17 cellular contexts compared by ENCODE assay signal in genomic region chr10:24670964-24671670, GRCh38. TPM values are rescaled to one million over a fixed set of nuclear protein-coding genes. Genes with fewer than 3 reads are reported as not detected.
DNase-seq lines count a peak whose midpoint lies in the region; ATAC-seq, FAIRE-seq and TF ChIP-seq lines count a peak whose summit lies in the region.
"Had no signal": no experiment of that assay in that cellular context is flagged by ENCODE, and none has a peak within 500 bp of the region (broad histone marks: within the 10 kb centered on the region; RNA-seq: fewer than 3 reads in every experiment).

No MANE protein-coding gene starts in this region.

- DNase-seq in CD4-positive, CD25-positive, alpha-beta regulatory T cell, result no peak
- DNase-seq in GM12891 (ENCODE audit: insufficient read length, low spot score), result no peak
- DNase-seq in GM12878 (ENCODE audit: low read depth, low spot score), result no peak
- DNase-seq in glutamatergic neuron, result no peak
- no peak for DNase-seq in urothelium cell line (ENCODE audit: low spot score)
- no peak for DNase-seq in NCI-H526 (lab: John Stamatoyannopoulos, UW)
- DNase-seq: AML-193, DMS79, GDM1, H7, MV-4-11, NCI-H146, NCI-H2227 treated with DMSO at 0.1 percent for 48 hours, PC-3 had no signal

- H4K20me1 ChIP-seq in GM12878 (ENCODE audit: control insufficient read depth, insufficient read depth), result no peaks in the 10 kb centered on the region

- no peak overlapping the region for H2AFZ ChIP-seq in GM12878 (ENCODE audit: control insufficient read depth, low read depth, low read length)

- H3K4me3 ChIP-seq in CD4-positive, CD25-positive, alpha-beta regulatory T cell (ENCODE audit: low read depth, low read length), result no peak overlapping the region
- H3K4me3 ChIP-seq in GM12878, result no peak overlapping the region

- H3K79me2 ChIP-seq in GM12878 (ENCODE audit: control insufficient read depth, insufficient read depth, low read length), result no peaks in the 10 kb centered on the region

- H3K9me3 ChIP-seq in CD4-positive, CD25-positive, alpha-beta regulatory T cell (ENCODE audit: control insufficient read depth in 2 of 2, low read length in 2 of 2), result no peaks in the 10 kb centered on the region
- H3K9me3 ChIP-seq in GM12878 (replicated peaks; ENCODE audit: control insufficient read depth, insufficient read depth, low read length), result no peaks in the 10 kb centered on the region

- CTCF ChIA-PET in GM12878 (lab: Yijun Ruan, JAX), result interaction anchor here (0.7 to 1.6 kb wide), 3 partner anchors 15 to 54 kb away, joined by 3 to 5 read pairs (median 4); no protein-coding TSS in a partner anchor

- BruUV-seq in GM12878 (replicated peaks; lab: Mats Ljungman, UMichigan), result no TSS peak

- ATAC-seq in CD4-positive, CD25-positive, alpha-beta regulatory T cell (ENCODE audit: low read depth in 2 of 2), result no peak
- ATAC-seq in GM12878 (peak; percentile 58), HG02588 (IDR thresholded peaks at IDR 0.05; ENCODE audit: unreplicated experiment) (no peak), GM19397 (IDR thresholded peaks at IDR 0.05; ENCODE audit: unreplicated experiment) (no peak)
- ATAC-seq: PC-3 had no signal

- intact Hi-C loops in GM12878 (cut with micrococcal nuclease; ENCODE audit: unreplicated experiment), result no loop called here

- no peaks in the 10 kb centered on the region for H3K4me1 ChIP-seq in CD4-positive, CD25-positive, alpha-beta regulatory T cell (ENCODE audit: control insufficient read depth, insufficient read depth, low read length, poor library complexity, severe bottlenecking)
- 0 out of 2 replicates have a peak, but pooled peaks cover 3% of the 10 kb centered on the region for H3K4me1 ChIP-seq in GM12878 (ENCODE audit: control insufficient read depth, insufficient read depth, low read length)

- H3K27ac Mint-ChIP-seq in CD4-positive, CD25-positive, alpha-beta regulatory T cell, result peak overlapping the region in 2 of 3 donors; percentile 32 to 48
- H3K27ac Mint-ChIP-seq in glutamatergic neuron (ENCODE audit: unreplicated experiment), result peak overlapping the region; percentile 30

- TF ChIP-seq EP300 in GM12878 (IDR thresholded peaks at IDR 0.05; ENCODE audit: borderline replicate concordance in 1 of 2, control insufficient read depth in 1 of 2, low read depth in 2 of 2, low read length in 2 of 2), result no peak

- in situ Hi-C loops in GM12878 (cut with MboI), result no loop called here

- no peak for TF ChIP-seq RAD21 in GM12878 (IDR thresholded peaks at IDR 0.05; ENCODE audit: insufficient read depth, low read depth, low read length)

- no peak overlapping the region for H3K9ac ChIP-seq in GM12878 (ENCODE audit: control insufficient read depth, insufficient read depth, low read length)

- 80% methylated on average over 3 of the region's 3 CpGs for WGBS in GM12878 (ENCODE audit: insufficient coverage, insufficient replicate concordance, low lambda C conversion rate, missing lambda C conversion rate)

- H3K27ac ChIP-seq in CD4-positive, CD25-positive, alpha-beta regulatory T cell (ENCODE audit: insufficient read depth, low read length, poor library complexity, severe bottlenecking), result no peak overlapping the region
- no peak overlapping the region for H3K27ac ChIP-seq in GM12878 (ENCODE audit: control insufficient read depth, insufficient read depth)

- H3K27me3 Mint-ChIP-seq in CD4-positive, CD25-positive, alpha-beta regulatory T cell, result no peaks in the 10 kb centered on the region
- peaks cover 1% of the 10 kb centered on the region for H3K27me3 Mint-ChIP-seq in glutamatergic neuron (ENCODE audit: unreplicated experiment)
- H3K27me3 Mint-ChIP-seq: IgD-negative memory B cell had no signal

- RAD21 ChIA-PET in GM12878 (lab: Charles Lee; ENCODE audit: unreplicated experiment), result no interaction called here

- TF ChIP-seq POLR2A in GM12891 (IDR thresholded peaks at IDR 0.05; ENCODE audit: low read depth, low read length) (no peak), GM12878 (IDR thresholded peaks at IDR 0.05; ENCODE audit: low read depth, low read length) (no peak)

- SMC1A ChIA-PET in GM12878 (lab: Charles Lee; ENCODE audit: uncharacterized antibody, unreplicated experiment), result interaction anchor here (1.1 to 1.7 kb wide), 5 partner anchors 15 to 43 kb away, joined by 3 to 5 read pairs (median 5); no protein-coding TSS in a partner anchor

- no peaks in the 10 kb centered on the region for H3K27me3 ChIP-seq in CD4-positive, CD25-positive, alpha-beta regulatory T cell (ENCODE audit: control insufficient read depth, insufficient read depth, low read length)
- no peaks in the 10 kb centered on the region for H3K27me3 ChIP-seq in GM12878 (replicated peaks in 1 of 2; ENCODE audit: control insufficient read depth in 2 of 2, insufficient read depth in 2 of 2, low read length in 1 of 2)

- no peaks in the 10 kb centered on the region for H3K36me3 ChIP-seq in CD4-positive, CD25-positive, alpha-beta regulatory T cell (ENCODE audit: control insufficient read depth, insufficient read depth, low read length)
- no peaks in the 10 kb centered on the region; a peak in 2 of 4 replicates for H3K36me3 ChIP-seq in GM12878 (ENCODE audit: control insufficient read depth in 2 of 2, insufficient read depth in 2 of 2, low read length in 1 of 2)

- H3K36me3 Mint-ChIP-seq in CD4-positive, CD25-positive, alpha-beta regulatory T cell, result peaks cover 2% of the 10 kb centered on the region
- H3K36me3 Mint-ChIP-seq in glutamatergic neuron (ENCODE audit: unreplicated experiment), result peaks cover 4% of the 10 kb centered on the region

- no peaks in the 10 kb centered on the region for H3K9me3 Mint-ChIP-seq in CD4-positive, CD25-positive, alpha-beta regulatory T cell
- H3K9me3 Mint-ChIP-seq in glutamatergic neuron (ENCODE audit: unreplicated experiment), result peaks cover 5% of the 10 kb centered on the region
- H3K9me3 Mint-ChIP-seq: IgD-negative memory B cell had no signal

- POLR2A ChIA-PET in GM12878 (lab: Charles Lee), result interaction anchor here (0.6 to 1.2 kb wide), 5 partner anchors 15 to 318 kb away, joined by 3 to 6 read pairs (median 3); no protein-coding TSS in a partner anchor

- no peak for TF ChIP-seq CTCF in GM12878 (IDR thresholded peaks at IDR 0.05 in 2 of 3, conservative IDR thresholded peaks at IDR 0.05 in 1 of 3; ENCODE audit: control insufficient read depth in 2 of 3, extremely low read depth in 1 of 3, insufficient read depth in 1 of 3, low read depth in 3 of 3, low read length in 3 of 3)
- TF ChIP-seq CTCF in glutamatergic neuron (IDR thresholded peaks at IDR 0.05; ENCODE audit: partially characterized antibody, unreplicated experiment), result no peak

- H3K4me2 ChIP-seq in GM12878 (ENCODE audit: control insufficient read depth, insufficient read depth), result no peak overlapping the region

- FAIRE-seq in GM12891 (lab: Jason Lieb, UNC) (no peak), GM12878 (lab: Jason Lieb, UNC) (peak; percentile 31), urothelium cell line (lab: Jason Lieb, UNC) (no peak)

- peaks cover 0 to 11% (median 8%) of the 10 kb centered on the region in 4 donors for H3K4me1 Mint-ChIP-seq in CD4-positive, CD25-positive, alpha-beta regulatory T cell
- peaks cover 9% of the 10 kb centered on the region for H3K4me1 Mint-ChIP-seq in glutamatergic neuron (ENCODE audit: low read depth, unreplicated experiment)

- no peak overlapping the region for H3K4me3 Mint-ChIP-seq in CD4-positive, CD25-positive, alpha-beta regulatory T cell
- H3K4me3 Mint-ChIP-seq in glutamatergic neuron (ENCODE audit: unreplicated experiment), result no peak overlapping the region
- H3K4me3 Mint-ChIP-seq: IgD-negative memory B cell had no signal

TF ChIP-seq in GM12891, 5 proteins besides CTCF, POLR2A, EP300 and RAD21:
- TF ChIP-seq SPI1 (IDR thresholded peaks at IDR 0.05; ENCODE audit: low read depth, low read length), result peak; percentile 54; the same call in 1 of the 2 replicates
- TF ChIP-seq PAX5 (IDR thresholded peaks at IDR 0.05; ENCODE audit: insufficient read depth, low read length, severe bottlenecking), result no peak
- no peak for TF ChIP-seq POLR2AphosphoS5 (IDR thresholded peaks at IDR 0.05; ENCODE audit: low read depth, low read length)
- TF ChIP-seq TAF1 (IDR thresholded peaks at IDR 0.05; ENCODE audit: low read depth, low read length), result no peak

TF ChIP-seq in GM12878, 131 proteins besides CTCF, POLR2A, EP300 and RAD21 (continues in another document):
- 0 out of 2 replicates have a peak, but pooled peaks have one; percentile 50 for TF ChIP-seq HDGF (IDR thresholded peaks at IDR 0.05)
- no peak for TF ChIP-seq SIN3A (IDR thresholded peaks at IDR 0.05; ENCODE audit: low read depth, low read length)
- peak; percentile 54; the same call in 1 of the 2 replicates for TF ChIP-seq SPI1 (IDR thresholded peaks at IDR 0.05; ENCODE audit: borderline replicate concordance, insufficient read depth, low read depth, low read length)
- TF ChIP-seq SP1 (IDR thresholded peaks at IDR 0.05; ENCODE audit: low read depth, low read length), result no peak
- TF ChIP-seq EED (IDR thresholded peaks at IDR 0.05; ENCODE audit: low read depth), result no peak

RNA-seq across cellular contexts. Expression of gene ARHGAP21, which starts 52.6 kb away (rescaled TPM):
- total RNA-seq in CD4-positive, CD25-positive, alpha-beta regulatory T cell, result 53.0 TPM
- polyA plus RNA-seq in CD4-positive, CD25-positive, alpha-beta regulatory T cell, result 10 to 100 TPM in 1 of 4 donors, 1 to 10 TPM in 3; 4.1 to 10.3 (median 6.8) TPM
- 7.2 TPM for polyA plus RNA-seq in GM12891 (2012; ENCODE audit: low read depth, missing spikeins)
- total RNA-seq in GM12878 (2013; cell fraction: nucleolus; rRNA removed), result 415 and 429 TPM in 2 replicates
- 40.8 and 44.4 TPM in 2 replicates for total RNA-seq in GM12878 (2014; rRNA removed)
- 56.7 and 61.5 TPM in 2 replicates for total RNA-seq in GM12878 (2014; rRNA removed; fragmentation: Illumina TruSeq; extraction: Trizol)
- 50.7 and 55.0 TPM in 2 replicates for total RNA-seq in GM12878 (2021)
- 10.5 TPM for polyA plus RNA-seq in GM12878 (2011; ENCODE audit: low read depth)
- polyA plus RNA-seq in GM12878 (2011; rRNA removed), result 100 and 103 TPM in 2 replicates
- 47.0 and 48.2 TPM in 2 replicates for polyA plus RNA-seq in GM12878 (2011; cell fraction: cytosol; rRNA removed)
- 161 and 233 TPM in 2 replicates for polyA plus RNA-seq in GM12878 (2011; cell fraction: nucleus; rRNA removed)
- 13.4 and 14.7 TPM in 2 replicates for polyA plus RNA-seq in GM12878 (2012)
- 58.9 and 68.4 TPM in 2 replicates for polyA plus RNA-seq in GM12878 (2014; fragmentation: Illumina TruSeq; extraction: Trizol)
- 10 to 100 TPM; 11.7 to 12.2 TPM for polyA plus RNA-seq in GM12878 (2014; fragmentation: Nextera tagmentation; extraction: Ambion mirVana)
- 30.2 and 34.3 TPM in 2 replicates for polyA plus RNA-seq in GM12878 (2014; rRNA removed)
- polyA plus RNA-seq in GM12878 (2016; fragmentation: Nextera tagmentation; extraction: Ambion mirVana), result 10 to 100 TPM; 12.7 to 14.6 TPM
- polyA minus RNA-seq in GM12878 (2011; rRNA and poly(A)+ RNA removed), result 96.1 and 161 TPM in 2 replicates
- polyA minus RNA-seq in GM12878 (2011; cell fraction: cytosol; rRNA and poly(A)+ RNA removed), result 36.5 and 64.2 TPM in 2 replicates
- 123 and 145 TPM in 2 replicates for polyA minus RNA-seq in GM12878 (2011; cell fraction: nucleus; rRNA and poly(A)+ RNA removed)
- 217 TPM for total RNA-seq in glutamatergic neuron (ENCODE audit: unreplicated experiment)
